ENCODE assay signal across 2 cellular contexts in the genomic region with DNA sequence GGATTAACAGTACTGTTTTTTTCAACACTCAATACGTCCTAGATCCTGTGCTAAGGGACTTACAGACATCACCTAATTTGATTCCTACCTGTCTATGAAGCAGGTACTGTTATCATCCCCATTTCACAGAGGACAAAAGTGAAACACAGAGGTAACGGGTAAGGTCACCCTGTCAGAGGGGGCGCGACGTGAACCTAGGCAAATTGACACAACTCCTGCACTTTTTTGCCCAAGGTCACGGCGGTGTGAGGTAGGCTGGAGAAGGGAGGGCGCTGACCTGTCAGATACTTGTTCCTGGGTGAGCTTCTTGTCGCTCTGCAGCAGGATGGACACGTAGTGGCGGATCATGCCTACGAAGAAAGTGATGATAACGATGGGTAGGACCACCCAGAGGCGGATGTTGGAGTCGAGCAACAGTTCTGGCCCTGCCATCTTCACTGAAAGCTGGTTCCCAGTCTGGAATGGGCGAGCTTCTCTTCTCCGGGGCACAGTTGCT.
A peak's percentile ranks its signal among the peaks of the same experiment; 100 is the strongest.
TF ChIP-seq lines count a peak whose summit lies in the region.

No MANE protein-coding gene starts in this region.

TF ChIP-seq in GM12878, 131 proteins besides CTCF, POLR2A, EP300 and RAD21:
- TF ChIP-seq ZZZ3 (IDR thresholded peaks at IDR 0.05; ENCODE audit: control insufficient read depth, insufficient read length, low read depth) = no peak
- peak; percentile 34; the same call in 1 of the 2 replicates for TF ChIP-seq DPF2 (IDR thresholded peaks at IDR 0.05)

TF ChIP-seq in liver, 16 proteins besides CTCF, POLR2A, EP300 and RAD21:
- TF ChIP-seq FOXA1 (IDR thresholded peaks at IDR 0.05) (no peak), YY1 (IDR thresholded peaks at IDR 0.05) (no peak), HNF4G (IDR thresholded peaks at IDR 0.05) (no peak)
TF ChIP-seq in liver: peak in this region for 0.
